8 cellular contexts compared by ENCODE assay signal in the genomic region with DNA sequence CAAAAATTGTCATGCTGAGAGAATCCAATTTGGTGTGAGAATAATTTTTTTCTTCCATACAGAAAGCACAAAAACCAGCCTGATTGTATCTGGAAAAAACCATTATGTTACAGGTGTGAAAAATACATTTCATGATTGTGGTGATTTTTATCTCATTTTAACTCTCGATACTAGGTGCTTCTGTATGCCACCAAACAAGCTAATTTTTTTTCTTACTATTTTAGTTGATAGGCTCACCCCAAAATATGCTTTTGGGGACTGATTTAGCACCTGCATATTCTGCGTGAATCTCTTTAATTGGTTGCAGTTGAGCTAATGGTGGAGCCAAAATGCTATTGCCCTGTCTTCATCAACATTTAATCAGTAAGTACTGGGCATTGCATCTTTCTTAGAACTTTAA. TPM values are rescaled to one million over a fixed set of nuclear protein-coding genes. Genes with fewer than 3 reads are reported as not detected.
DNase-seq lines count a peak whose midpoint lies in the region; ATAC-seq, FAIRE-seq and TF ChIP-seq lines count a peak whose summit lies in the region.

No MANE protein-coding gene starts in this region.

- no peak for FAIRE-seq in HTR-8/SVneo (lab: Jason Lieb, UNC)

- no peak for DNase-seq in BJ (ENCODE audit: low read depth)
- peak; percentile 5 for DNase-seq in KBM-7
- no peak for DNase-seq in chondrocyte (ENCODE audit: low spot score)
- no peak for DNase-seq in nephron progenitor cell
- no peak for DNase-seq in HTR-8/SVneo (ENCODE audit: insufficient read length, low spot score)
- DNase-seq in CD1c-positive myeloid dendritic cell (ENCODE audit: extremely low spot score) = no peak

- H3K27ac Mint-ChIP-seq in chondrocyte (ENCODE audit: unreplicated experiment) (peak overlapping the region; percentile 62), nephron progenitor cell (no peak overlapping the region)

- H3K27me3 Mint-ChIP-seq in chondrocyte (ENCODE audit: low read depth) (no peaks in the 10 kb centered on the region), nephron progenitor cell (ENCODE audit: low read depth, poor library complexity) (no peaks in the 10 kb centered on the region)

- POLR2A ChIA-PET in BJ (lab: Charles Lee) = interaction anchor here (0.5 to 0.7 kb wide), 2 partner anchors 15 to 903 kb away, joined by 3 read pairs; no protein-coding TSS in a partner anchor

- H3K9me3 Mint-ChIP-seq in chondrocyte (ENCODE audit: low read depth) (no peaks in the 10 kb centered on the region), nephron progenitor cell (no peaks in the 10 kb centered on the region)

- H3K4me3 Mint-ChIP-seq in chondrocyte (ENCODE audit: unreplicated experiment) (peak overlapping the region; percentile 83), nephron progenitor cell (peak overlapping the region; percentile 96)

- CTCF ChIA-PET in BJ (lab: Yijun Ruan, JAX) = interaction anchor here (3.4 kb wide), 1 partner anchor 227 kb away, joined by 18 read pairs; no protein-coding TSS in a partner anchor

- no peaks in the 10 kb centered on the region for H3K36me3 ChIP-seq in BJ (ENCODE audit: control insufficient read depth, insufficient read depth, low read length)

- H3K36me3 Mint-ChIP-seq in chondrocyte (ENCODE audit: low read depth) (no peaks in the 10 kb centered on the region), nephron progenitor cell (ENCODE audit: low read depth) (no peaks in the 10 kb centered on the region)

- ATAC-seq in GM18873 (IDR thresholded peaks at IDR 0.05; ENCODE audit: low FRiP score, unreplicated experiment) (no peak), GM21515 (IDR thresholded peaks at IDR 0.05; ENCODE audit: unreplicated experiment) (no peak)

- peak overlapping the region; percentile 91 for H3K4me3 ChIP-seq in BJ (ENCODE audit: low read depth, low read length)

- no peaks in the 10 kb centered on the region for H3K27me3 ChIP-seq in BJ (ENCODE audit: control insufficient read depth, insufficient read depth, low read length)

- in situ Hi-C loops in KBM-7 (cut with MboI; ENCODE audit: low pct_unique_long_range_greater_than_20kb, low sequenced_read_pairs) = no loop called here

- TF ChIP-seq CTCF in BJ (IDR thresholded peaks at IDR 0.05; ENCODE audit: insufficient read depth, low read depth, low read length) = no peak
- no peak for TF ChIP-seq CTCF in chondrocyte (IDR thresholded peaks at IDR 0.05)
- no peak for TF ChIP-seq CTCF in nephron progenitor cell (IDR thresholded peaks at IDR 0.05)

- H3K4me1 Mint-ChIP-seq in chondrocyte (ENCODE audit: low read depth) (peaks cover 45% of the 10 kb centered on the region), nephron progenitor cell (peaks cover 49% of the 10 kb centered on the region)

RNA-seq across cellular contexts. Expression of gene DMTF1, which starts 1.9 kb away (rescaled TPM):
- 61.1 and 88.1 TPM in 2 replicates for polyA plus RNA-seq in BJ (2011; rRNA removed)
- polyA minus RNA-seq in BJ (2011; rRNA and poly(A)+ RNA removed) = 52.3 and 62.0 TPM in 2 replicates
- total RNA-seq in chondrocyte = 55.6 to 82.8 TPM (median 56.8 TPM) in 3 replicates
